10 cellular contexts compared by ENCODE assay signal in the genomic region with DNA sequence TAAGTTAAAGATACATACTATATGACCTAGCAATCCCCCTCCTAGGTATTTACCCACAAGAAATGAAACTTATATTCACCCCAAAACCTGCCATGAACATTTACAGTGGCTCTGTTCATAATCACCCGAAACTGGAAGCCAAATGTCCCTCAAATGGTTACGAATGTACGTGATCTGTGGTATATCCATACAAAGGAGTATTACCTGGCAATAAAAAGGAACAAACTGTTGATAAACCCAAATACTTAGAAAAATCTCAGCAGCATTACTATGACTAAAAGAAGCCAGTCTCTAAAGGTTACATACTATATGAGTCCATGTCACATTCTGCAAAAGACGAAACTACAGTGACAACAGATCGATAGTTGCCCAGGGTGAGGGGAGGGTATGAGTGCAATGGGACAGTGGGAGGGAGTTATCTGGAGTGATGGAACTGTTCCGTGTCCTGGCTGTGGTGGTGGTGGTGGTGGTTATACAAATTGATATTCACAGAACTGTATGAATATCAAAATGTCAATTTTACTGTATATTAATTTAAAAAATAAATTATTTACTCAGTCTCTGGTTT.
"Had no signal": no experiment of that assay in that cellular context is flagged by ENCODE, and none has a peak within 500 bp of the region (broad histone marks: within the 10 kb centered on the region; RNA-seq: fewer than 3 reads in every experiment).

No MANE protein-coding gene starts in this region.

- H3K27ac Mint-ChIP-seq: activated CD4-positive, alpha-beta memory T cell treated with anti-CD3 and anti-CD28 coated beads, Interleukin-2, amount 10 ng/mL, durations not matched to agents 7 days and 5 days had no signal

- H3K9me3 ChIP-seq: adrenal gland, heart left ventricle, left lung, tibial artery, uterus had no signal

- H3K27me3 Mint-ChIP-seq: activated CD4-positive, alpha-beta memory T cell treated with anti-CD3 and anti-CD28 coated beads, Interleukin-2, amount 10 ng/mL, durations not matched to agents 7 days and 5 days had no signal

- H3K4me3 Mint-ChIP-seq: activated CD4-positive, alpha-beta memory T cell treated with anti-CD3 and anti-CD28 coated beads, Interleukin-2, amount 10 ng/mL, durations not matched to agents 7 days and 5 days had no signal

- DNase-seq: activated CD4-positive, alpha-beta memory T cell treated with anti-CD3 and anti-CD28 coated beads, Interleukin-2, amount 10 ng/mL, durations not matched to agents 7 days and 5 days; activated effector memory CD4-positive, alpha-beta T cell treated with Interleukin-2 at 50 U/mL for 16 hours; adrenal gland; effector CD8-positive, alpha-beta T cell; heart left ventricle; left lung; mesenchymal stem cell; stimulated activated CD4-positive, alpha-beta T cell treated with anti-CD3 and anti-CD28 coated beads, Interleukin-4, amount 100 ng/mL, for 4 hours; tibial artery; uterus had no signal

- ATAC-seq: heart left ventricle, left lung had no signal

- H3K9me3 Mint-ChIP-seq: activated CD4-positive, alpha-beta memory T cell treated with anti-CD3 and anti-CD28 coated beads, Interleukin-2, amount 10 ng/mL, durations not matched to agents 7 days and 5 days had no signal
